ENCODE assay signal across 1 cellular context in the genomic region with DNA sequence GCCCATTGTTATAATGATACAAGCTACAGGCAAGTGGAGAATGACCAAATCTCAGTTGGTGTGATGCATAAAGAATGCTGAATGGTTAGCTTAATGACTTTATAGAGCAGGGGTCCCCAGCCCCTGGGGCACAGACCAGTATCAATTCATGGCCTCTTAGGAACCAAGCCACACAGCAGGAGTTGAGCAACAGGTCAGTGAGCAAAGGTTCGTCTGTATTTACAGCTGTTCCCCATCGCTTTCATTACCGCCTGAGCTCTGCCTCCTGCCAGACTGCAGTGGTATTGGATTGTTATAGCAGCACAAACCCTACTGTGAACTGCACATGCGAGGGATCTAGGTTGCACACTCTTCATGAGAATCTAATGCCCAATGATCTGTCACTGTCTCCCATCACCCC.
TF ChIP-seq lines count a peak whose summit lies in the region.

No MANE protein-coding gene starts in this region.

TF ChIP-seq in HepG2, 621 proteins besides CTCF, POLR2A, EP300 and RAD21 (continued from another document and continues in another):
- TF ChIP-seq, protein P1, sequence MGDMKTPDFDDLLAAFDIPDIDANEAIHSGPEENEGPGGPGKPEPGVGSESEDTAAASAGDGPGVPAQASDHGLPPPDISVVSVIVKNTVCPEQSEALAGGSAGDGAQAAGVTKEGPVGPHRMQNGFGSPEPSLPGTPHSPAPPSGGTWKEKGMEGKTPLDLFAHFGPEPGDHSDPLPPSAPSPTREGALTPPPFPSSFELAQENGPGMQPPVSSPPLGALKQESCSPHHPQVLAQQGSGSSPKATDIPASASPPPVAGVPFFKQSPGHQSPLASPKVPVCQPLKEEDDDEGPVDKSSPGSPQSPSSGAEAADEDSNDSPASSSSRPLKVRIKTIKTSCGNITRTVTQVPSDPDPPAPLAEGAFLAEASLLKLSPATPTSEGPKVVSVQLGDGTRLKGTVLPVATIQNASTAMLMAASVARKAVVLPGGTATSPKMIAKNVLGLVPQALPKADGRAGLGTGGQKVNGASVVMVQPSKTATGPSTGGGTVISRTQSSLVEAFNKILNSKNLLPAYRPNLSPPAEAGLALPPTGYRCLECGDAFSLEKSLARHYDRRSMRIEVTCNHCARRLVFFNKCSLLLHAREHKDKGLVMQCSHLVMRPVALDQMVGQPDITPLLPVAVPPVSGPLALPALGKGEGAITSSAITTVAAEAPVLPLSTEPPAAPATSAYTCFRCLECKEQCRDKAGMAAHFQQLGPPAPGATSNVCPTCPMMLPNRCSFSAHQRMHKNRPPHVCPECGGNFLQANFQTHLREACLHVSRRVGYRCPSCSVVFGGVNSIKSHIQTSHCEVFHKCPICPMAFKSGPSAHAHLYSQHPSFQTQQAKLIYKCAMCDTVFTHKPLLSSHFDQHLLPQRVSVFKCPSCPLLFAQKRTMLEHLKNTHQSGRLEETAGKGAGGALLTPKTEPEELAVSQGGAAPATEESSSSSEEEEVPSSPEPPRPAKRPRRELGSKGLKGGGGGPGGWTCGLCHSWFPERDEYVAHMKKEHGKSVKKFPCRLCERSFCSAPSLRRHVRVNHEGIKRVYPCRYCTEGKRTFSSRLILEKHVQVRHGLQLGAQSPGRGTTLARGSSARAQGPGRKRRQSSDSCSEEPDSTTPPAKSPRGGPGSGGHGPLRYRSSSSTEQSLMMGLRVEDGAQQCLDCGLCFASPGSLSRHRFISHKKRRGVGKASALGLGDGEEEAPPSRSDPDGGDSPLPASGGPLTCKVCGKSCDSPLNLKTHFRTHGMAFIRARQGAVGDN (CRISPR knock-in tag; IDR thresholded peaks at IDR 0.05) = no peak
- TF ChIP-seq IRX3 (CRISPR knock-in tag; IDR thresholded peaks at IDR 0.05; ENCODE audit: borderline replicate concordance, low read depth) = no peak
- no peak for TF ChIP-seq ZNF136 (CRISPR knock-in tag; IDR thresholded peaks at IDR 0.05; ENCODE audit: low read depth)
- no peak for TF ChIP-seq SOX13 (IDR thresholded peaks at IDR 0.05)
- TF ChIP-seq SOX13 (CRISPR knock-in tag; conservative IDR thresholded peaks at IDR 0.05 in 1 of 2, IDR thresholded peaks at IDR 0.05 in 1 of 2) = peak in 1 of 2 experiments; percentile 46; a peak in 1 of 4 replicates
- TF ChIP-seq, protein P2, sequence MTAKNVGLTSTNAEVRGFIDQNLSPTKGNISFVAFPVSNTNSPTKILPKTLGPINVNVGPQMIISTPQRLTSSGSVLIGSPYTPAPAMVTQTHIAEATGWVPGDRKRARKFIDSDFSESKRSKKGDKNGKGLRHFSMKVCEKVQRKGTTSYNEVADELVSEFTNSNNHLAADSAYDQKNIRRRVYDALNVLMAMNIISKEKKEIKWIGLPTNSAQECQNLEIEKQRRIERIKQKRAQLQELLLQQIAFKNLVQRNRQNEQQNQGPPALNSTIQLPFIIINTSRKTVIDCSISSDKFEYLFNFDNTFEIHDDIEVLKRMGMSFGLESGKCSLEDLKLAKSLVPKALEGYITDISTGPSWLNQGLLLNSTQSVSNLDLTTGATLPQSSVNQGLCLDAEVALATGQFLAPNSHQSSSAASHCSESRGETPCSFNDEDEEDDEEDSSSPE (CRISPR knock-in tag; IDR thresholded peaks at IDR 0.05) = 0 out of 2 replicates have a peak, but pooled peaks have one; percentile 40
- no peak for TF ChIP-seq ZNF615 (CRISPR knock-in tag; IDR thresholded peaks at IDR 0.05; ENCODE audit: borderline replicate concordance)
- TF ChIP-seq ZNF329 (CRISPR knock-in tag; IDR thresholded peaks at IDR 0.05; ENCODE audit: low read depth) = no peak
- no peak for TF ChIP-seq KMT2B (CRISPR knock-in tag; IDR thresholded peaks at IDR 0.05)
- TF ChIP-seq LCORL (IDR thresholded peaks at IDR 0.05) = no peak
- peak; percentile 34; the same call in 1 of the 2 replicates for TF ChIP-seq LCORL (CRISPR knock-in tag; IDR thresholded peaks at IDR 0.05)
- TF ChIP-seq ZNF10 (CRISPR knock-in tag; IDR thresholded peaks at IDR 0.05; ENCODE audit: borderline replicate concordance, low read depth) = no peak
- TF ChIP-seq RXRB (CRISPR knock-in tag; IDR thresholded peaks at IDR 0.05; ENCODE audit: borderline replicate concordance) = peak; percentile 79
- no peak for TF ChIP-seq ZNF747 (CRISPR knock-in tag; IDR thresholded peaks at IDR 0.05; ENCODE audit: borderline replicate concordance)
- peak; percentile 61; the same call in 1 of the 2 replicates for TF ChIP-seq PHF21A (CRISPR knock-in tag; IDR thresholded peaks at IDR 0.05)
- TF ChIP-seq, protein P3, sequence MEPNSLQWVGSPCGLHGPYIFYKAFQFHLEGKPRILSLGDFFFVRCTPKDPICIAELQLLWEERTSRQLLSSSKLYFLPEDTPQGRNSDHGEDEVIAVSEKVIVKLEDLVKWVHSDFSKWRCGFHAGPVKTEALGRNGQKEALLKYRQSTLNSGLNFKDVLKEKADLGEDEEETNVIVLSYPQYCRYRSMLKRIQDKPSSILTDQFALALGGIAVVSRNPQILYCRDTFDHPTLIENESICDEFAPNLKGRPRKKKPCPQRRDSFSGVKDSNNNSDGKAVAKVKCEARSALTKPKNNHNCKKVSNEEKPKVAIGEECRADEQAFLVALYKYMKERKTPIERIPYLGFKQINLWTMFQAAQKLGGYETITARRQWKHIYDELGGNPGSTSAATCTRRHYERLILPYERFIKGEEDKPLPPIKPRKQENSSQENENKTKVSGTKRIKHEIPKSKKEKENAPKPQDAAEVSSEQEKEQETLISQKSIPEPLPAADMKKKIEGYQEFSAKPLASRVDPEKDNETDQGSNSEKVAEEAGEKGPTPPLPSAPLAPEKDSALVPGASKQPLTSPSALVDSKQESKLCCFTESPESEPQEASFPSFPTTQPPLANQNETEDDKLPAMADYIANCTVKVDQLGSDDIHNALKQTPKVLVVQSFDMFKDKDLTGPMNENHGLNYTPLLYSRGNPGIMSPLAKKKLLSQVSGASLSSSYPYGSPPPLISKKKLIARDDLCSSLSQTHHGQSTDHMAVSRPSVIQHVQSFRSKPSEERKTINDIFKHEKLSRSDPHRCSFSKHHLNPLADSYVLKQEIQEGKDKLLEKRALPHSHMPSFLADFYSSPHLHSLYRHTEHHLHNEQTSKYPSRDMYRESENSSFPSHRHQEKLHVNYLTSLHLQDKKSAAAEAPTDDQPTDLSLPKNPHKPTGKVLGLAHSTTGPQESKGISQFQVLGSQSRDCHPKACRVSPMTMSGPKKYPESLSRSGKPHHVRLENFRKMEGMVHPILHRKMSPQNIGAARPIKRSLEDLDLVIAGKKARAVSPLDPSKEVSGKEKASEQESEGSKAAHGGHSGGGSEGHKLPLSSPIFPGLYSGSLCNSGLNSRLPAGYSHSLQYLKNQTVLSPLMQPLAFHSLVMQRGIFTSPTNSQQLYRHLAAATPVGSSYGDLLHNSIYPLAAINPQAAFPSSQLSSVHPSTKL (CRISPR knock-in tag; IDR thresholded peaks at IDR 0.05) = peak; percentile 77
- no peak for TF ChIP-seq ZNF337 (CRISPR knock-in tag; IDR thresholded peaks at IDR 0.05; ENCODE audit: borderline replicate concordance, low read depth)
- peak; percentile 69 for TF ChIP-seq NR2C2 (CRISPR knock-in tag; IDR thresholded peaks at IDR 0.05; ENCODE audit: borderline replicate concordance)
- TF ChIP-seq MEIS2 (CRISPR knock-in tag; IDR thresholded peaks at IDR 0.05) = no peak
- TF ChIP-seq CCDC6 (CRISPR knock-in tag; IDR thresholded peaks at IDR 0.05) = 0 out of 2 replicates have a peak, but pooled peaks have one; percentile 35
- no peak for TF ChIP-seq ZFP36L1 (CRISPR knock-in tag; IDR thresholded peaks at IDR 0.05)
- peak; percentile 57; the same call in 1 of the 2 replicates for TF ChIP-seq ZNF264 (CRISPR knock-in tag; IDR thresholded peaks at IDR 0.05)
- peak; percentile 43; the same call in 1 of the 2 replicates for TF ChIP-seq CBX5 (CRISPR knock-in tag; IDR thresholded peaks at IDR 0.05; ENCODE audit: borderline replicate concordance)
- TF ChIP-seq, protein P4, sequence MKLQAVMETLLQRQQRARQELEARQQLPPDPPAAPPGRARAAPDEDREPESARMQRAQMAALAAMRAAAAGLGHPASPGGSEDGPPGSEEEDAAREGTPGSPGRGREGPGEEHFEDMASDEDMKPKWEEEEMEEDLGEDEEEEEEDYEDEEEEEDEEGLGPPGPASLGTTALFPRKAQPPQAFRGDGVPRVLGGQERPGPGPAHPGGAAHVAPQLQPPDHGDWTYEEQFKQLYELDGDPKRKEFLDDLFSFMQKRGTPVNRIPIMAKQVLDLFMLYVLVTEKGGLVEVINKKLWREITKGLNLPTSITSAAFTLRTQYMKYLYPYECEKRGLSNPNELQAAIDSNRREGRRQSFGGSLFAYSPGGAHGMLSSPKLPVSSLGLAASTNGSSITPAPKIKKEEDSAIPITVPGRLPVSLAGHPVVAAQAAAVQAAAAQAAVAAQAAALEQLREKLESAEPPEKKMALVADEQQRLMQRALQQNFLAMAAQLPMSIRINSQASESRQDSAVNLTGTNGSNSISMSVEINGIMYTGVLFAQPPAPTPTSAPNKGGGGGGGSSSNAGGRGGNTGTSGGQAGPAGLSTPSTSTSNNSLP (IDR thresholded peaks at IDR 0.05; ENCODE audit: low read depth, low read length) = 0 out of 2 replicates have a peak, but pooled peaks have one; percentile 35
- no peak for TF ChIP-seq RFX3 (CRISPR knock-in tag; IDR thresholded peaks at IDR 0.05)
- no peak for TF ChIP-seq NFIB (CRISPR knock-in tag; IDR thresholded peaks at IDR 0.05; ENCODE audit: borderline replicate concordance)
- TF ChIP-seq, protein P5, sequence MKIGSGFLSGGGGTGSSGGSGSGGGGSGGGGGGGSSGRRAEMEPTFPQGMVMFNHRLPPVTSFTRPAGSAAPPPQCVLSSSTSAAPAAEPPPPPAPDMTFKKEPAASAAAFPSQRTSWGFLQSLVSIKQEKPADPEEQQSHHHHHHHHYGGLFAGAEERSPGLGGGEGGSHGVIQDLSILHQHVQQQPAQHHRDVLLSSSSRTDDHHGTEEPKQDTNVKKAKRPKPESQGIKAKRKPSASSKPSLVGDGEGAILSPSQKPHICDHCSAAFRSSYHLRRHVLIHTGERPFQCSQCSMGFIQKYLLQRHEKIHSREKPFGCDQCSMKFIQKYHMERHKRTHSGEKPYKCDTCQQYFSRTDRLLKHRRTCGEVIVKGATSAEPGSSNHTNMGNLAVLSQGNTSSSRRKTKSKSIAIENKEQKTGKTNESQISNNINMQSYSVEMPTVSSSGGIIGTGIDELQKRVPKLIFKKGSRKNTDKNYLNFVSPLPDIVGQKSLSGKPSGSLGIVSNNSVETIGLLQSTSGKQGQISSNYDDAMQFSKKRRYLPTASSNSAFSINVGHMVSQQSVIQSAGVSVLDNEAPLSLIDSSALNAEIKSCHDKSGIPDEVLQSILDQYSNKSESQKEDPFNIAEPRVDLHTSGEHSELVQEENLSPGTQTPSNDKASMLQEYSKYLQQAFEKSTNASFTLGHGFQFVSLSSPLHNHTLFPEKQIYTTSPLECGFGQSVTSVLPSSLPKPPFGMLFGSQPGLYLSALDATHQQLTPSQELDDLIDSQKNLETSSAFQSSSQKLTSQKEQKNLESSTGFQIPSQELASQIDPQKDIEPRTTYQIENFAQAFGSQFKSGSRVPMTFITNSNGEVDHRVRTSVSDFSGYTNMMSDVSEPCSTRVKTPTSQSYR (CRISPR knock-in tag; IDR thresholded peaks at IDR 0.05; ENCODE audit: borderline replicate concordance) = 0 out of 2 replicates have a peak, but pooled peaks have one; percentile 42
- no peak for TF ChIP-seq ZNF652 (CRISPR knock-in tag; IDR thresholded peaks at IDR 0.05; ENCODE audit: borderline replicate concordance, low read depth)
- no peak for TF ChIP-seq ZNF564 (CRISPR knock-in tag; IDR thresholded peaks at IDR 0.05)
- TF ChIP-seq BRCA1 (CRISPR knock-in tag; IDR thresholded peaks at IDR 0.05) = no peak
- no peak; the same call in 1 of the 2 replicates for TF ChIP-seq FOXJ3 (CRISPR knock-in tag; IDR thresholded peaks at IDR 0.05; ENCODE audit: borderline replicate concordance)
- TF ChIP-seq JARID2 (CRISPR knock-in tag; IDR thresholded peaks at IDR 0.05; ENCODE audit: insufficient replicate concordance) = no peak
- no peak for TF ChIP-seq SRF (IDR thresholded peaks at IDR 0.05; ENCODE audit: low read depth, low read length)
- 0 out of 2 replicates have a peak, but pooled peaks have one; percentile 28 for TF ChIP-seq ZNF792 (CRISPR knock-in tag; IDR thresholded peaks at IDR 0.05)
- TF ChIP-seq CENPT (CRISPR knock-in tag; IDR thresholded peaks at IDR 0.05; ENCODE audit: low read depth) = no peak
- TF ChIP-seq RFXANK (CRISPR knock-in tag; IDR thresholded peaks at IDR 0.05) = no peak
- peak; percentile 58; the same call in 1 of the 2 replicates for TF ChIP-seq NR2F2 (IDR thresholded peaks at IDR 0.05; ENCODE audit: borderline replicate concordance, low read depth)
- TF ChIP-seq, protein P6, sequence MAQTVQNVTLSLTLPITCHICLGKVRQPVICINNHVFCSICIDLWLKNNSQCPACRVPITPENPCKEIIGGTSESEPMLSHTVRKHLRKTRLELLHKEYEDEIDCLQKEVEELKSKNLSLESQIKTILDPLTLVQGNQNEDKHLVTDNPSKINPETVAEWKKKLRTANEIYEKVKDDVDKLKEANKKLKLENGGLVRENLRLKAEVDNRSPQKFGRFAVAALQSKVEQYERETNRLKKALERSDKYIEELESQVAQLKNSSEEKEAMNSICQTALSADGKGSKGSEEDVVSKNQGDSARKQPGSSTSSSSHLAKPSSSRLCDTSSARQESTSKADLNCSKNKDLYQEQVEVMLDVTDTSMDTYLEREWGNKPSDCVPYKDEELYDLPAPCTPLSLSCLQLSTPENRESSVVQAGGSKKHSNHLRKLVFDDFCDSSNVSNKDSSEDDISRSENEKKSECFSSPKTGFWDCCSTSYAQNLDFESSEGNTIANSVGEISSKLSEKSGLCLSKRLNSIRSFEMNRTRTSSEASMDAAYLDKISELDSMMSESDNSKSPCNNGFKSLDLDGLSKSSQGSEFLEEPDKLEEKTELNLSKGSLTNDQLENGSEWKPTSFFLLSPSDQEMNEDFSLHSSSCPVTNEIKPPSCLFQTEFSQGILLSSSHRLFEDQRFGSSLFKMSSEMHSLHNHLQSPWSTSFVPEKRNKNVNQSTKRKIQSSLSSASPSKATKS (CRISPR knock-in tag; IDR thresholded peaks at IDR 0.05) = no peak
- TF ChIP-seq SP4 (CRISPR knock-in tag; IDR thresholded peaks at IDR 0.05) = no peak
- no peak for TF ChIP-seq TRIM24 (CRISPR knock-in tag; IDR thresholded peaks at IDR 0.05)
- peak; percentile 95 for TF ChIP-seq CEBPB (IDR thresholded peaks at IDR 0.05; ENCODE audit: borderline replicate concordance, low read depth, low read length)
- 0 out of 2 replicates have a peak, but pooled peaks have one; percentile 38 for TF ChIP-seq KLF6 (CRISPR knock-in tag; IDR thresholded peaks at IDR 0.05)
- no peak for TF ChIP-seq FOXC1 (CRISPR knock-in tag; IDR thresholded peaks at IDR 0.05; ENCODE audit: borderline replicate concordance)
- peak; percentile 52; the same call in 1 of the 2 replicates for TF ChIP-seq RXRA (CRISPR knock-in tag; IDR thresholded peaks at IDR 0.05)
- no peak for TF ChIP-seq EEA1 (CRISPR knock-in tag; IDR thresholded peaks at IDR 0.05; ENCODE audit: borderline replicate concordance)
- no peak for TF ChIP-seq ZNF772 (CRISPR knock-in tag; IDR thresholded peaks at IDR 0.05)
- TF ChIP-seq ZNF782 (CRISPR knock-in tag; IDR thresholded peaks at IDR 0.05; ENCODE audit: borderline replicate concordance) = no peak
